ENCODE assay signal across 8 cellular contexts in genomic region chr2:37832590-37833197, GRCh38.
A peak's percentile ranks its signal among the peaks of the same experiment; 100 is the strongest.
DNase-seq lines count a peak whose midpoint lies in the region; ATAC-seq and TF ChIP-seq lines count a peak whose summit lies in the region.

No MANE protein-coding gene starts in this region.

- no peaks in the 10 kb centered on the region for H3K79me2 ChIP-seq in SK-N-SH (ENCODE audit: insufficient read depth)

- no peak overlapping the region for H3K4me3 Mint-ChIP-seq in CD8-positive, alpha-beta memory T cell
- no peak overlapping the region for H3K4me3 Mint-ChIP-seq in activated naive CD4-positive, alpha-beta T cell treated with anti-CD3 and anti-CD28 coated beads for 36 hours
- no peak overlapping the region for H3K4me3 Mint-ChIP-seq in progenitor cell of endocrine pancreas (ENCODE audit: low read depth)

- 43% methylated on average over 3 of the region's 3 CpGs for WGBS in SK-N-SH (ENCODE audit: low lambda C conversion rate)

- H3F3A ChIP-seq in SK-N-SH (replicated peaks; ENCODE audit: insufficient read depth): peaks cover 4% of the 10 kb centered on the region

- CTCF ChIA-PET in CD8-positive, alpha-beta memory T cell (lab: Charles Lee): interaction anchor here (0.5 to 12.2 kb wide), 39 partner anchors 9 to 498 kb away, joined by 3 to 213 read pairs (median 3); no protein-coding TSS in a partner anchor
- CTCF ChIA-PET in SK-N-SH (lab: Yijun Ruan, JAX): interaction anchor here (0.5 to 18.8 kb wide), 70 partner anchors 8 to 642 kb away, joined by 3 to 247 read pairs (median 4); partner anchors contain the start of genes CEBPZ and NDUFAF7
- CTCF ChIA-PET in activated naive CD4-positive, alpha-beta T cell treated with anti-CD3 and anti-CD28 coated beads for 36 hours (lab: Charles Lee): interaction anchor here (0.6 to 4.9 kb wide), 26 partner anchors 10 to 664 kb away, joined by 3 to 58 read pairs (median 4); no protein-coding TSS in a partner anchor

- peak; percentile 67 for ATAC-seq in GM21723 (IDR thresholded peaks at IDR 0.05; ENCODE audit: unreplicated experiment)
- ATAC-seq in Right ventricle myocardium inferior: peak; percentile 81

- H3K27me3 Mint-ChIP-seq in CD8-positive, alpha-beta memory T cell: peaks cover 0 to 3% of the 10 kb centered on the region in 2 donors
- no peaks in the 10 kb centered on the region for H3K27me3 Mint-ChIP-seq in activated naive CD4-positive, alpha-beta T cell treated with anti-CD3 and anti-CD28 coated beads for 36 hours (ENCODE audit: low read depth)
- H3K27me3 Mint-ChIP-seq in progenitor cell of endocrine pancreas: no peaks in the 10 kb centered on the region

- no peaks in the 10 kb centered on the region for H3K4me1 ChIP-seq in CD8-positive, alpha-beta memory T cell (ENCODE audit: insufficient read depth, low read length)
- peaks cover 14 to 21% of the 10 kb centered on the region in 2 experiments for H3K4me1 ChIP-seq in SK-N-SH (ENCODE audit: control insufficient read depth in 1 of 2, insufficient read depth in 2 of 2, low read depth in 1 of 2, low read length in 1 of 2)

- H3K9me3 Mint-ChIP-seq in CD8-positive, alpha-beta memory T cell: no peaks in the 10 kb centered on the region
- H3K9me3 Mint-ChIP-seq in activated naive CD4-positive, alpha-beta T cell treated with anti-CD3 and anti-CD28 coated beads for 36 hours: no peaks in the 10 kb centered on the region
- no peaks in the 10 kb centered on the region for H3K9me3 Mint-ChIP-seq in progenitor cell of endocrine pancreas (ENCODE audit: low read depth)

- no peak overlapping the region for H3K4me3 ChIP-seq in CD8-positive, alpha-beta memory T cell (ENCODE audit: low read length)
- H3K4me3 ChIP-seq in SK-N-SH (ENCODE audit: low read depth in 2 of 2, low read length in 1 of 2): no peak overlapping the region

- H3K4me2 ChIP-seq in SK-N-SH: no peak overlapping the region

- H4K20me1 ChIP-seq in SK-N-SH (ENCODE audit: insufficient read depth): no peaks in the 10 kb centered on the region

- peak; percentile 57 to 88 (median 76) for DNase-seq in CD8-positive, alpha-beta memory T cell
- DNase-seq in NCI-H1105 (lab: John Stamatoyannopoulos, UW): peak; percentile 45
- peak; percentile 81 for DNase-seq in SK-N-SH
- peak; percentile 92 for DNase-seq in activated naive CD4-positive, alpha-beta T cell treated with anti-CD3 and anti-CD28 coated beads for 36 hours
- DNase-seq in Right ventricle myocardium inferior (ENCODE audit: missing footprints): peak; percentile 93
- peak; percentile 80 for DNase-seq in progenitor cell of endocrine pancreas (ENCODE audit: low spot score, unreplicated experiment)
- DNase-seq in ureter (ENCODE audit: low spot score): peak; percentile 92

- no peaks in the 10 kb centered on the region for H3K36me3 Mint-ChIP-seq in CD8-positive, alpha-beta memory T cell
- no peaks in the 10 kb centered on the region for H3K36me3 Mint-ChIP-seq in activated naive CD4-positive, alpha-beta T cell treated with anti-CD3 and anti-CD28 coated beads for 36 hours (ENCODE audit: low read depth)
- no peaks in the 10 kb centered on the region for H3K36me3 Mint-ChIP-seq in progenitor cell of endocrine pancreas (ENCODE audit: insufficient read depth)

- H3K9ac ChIP-seq in SK-N-SH: no peak overlapping the region

- H3K9me2 ChIP-seq in SK-N-SH: no peaks in the 10 kb centered on the region

- peak in 1 of 2 experiments; percentile 18; a peak in 1 of 4 replicates for TF ChIP-seq EP300 in SK-N-SH (IDR thresholded peaks at IDR 0.05; ENCODE audit: borderline replicate concordance in 1 of 2, low read depth in 1 of 2, low read length in 1 of 2)

- peak; percentile 99 for TF ChIP-seq RAD21 in SK-N-SH (IDR thresholded peaks at IDR 0.05; ENCODE audit: low read length)

- peak overlapping the region; percentile 24; the same call in 1 of the 2 replicates for H2AFZ ChIP-seq in SK-N-SH (ENCODE audit: low read depth)

- H3K27me3 ChIP-seq in CD8-positive, alpha-beta memory T cell (ENCODE audit: insufficient read depth, low read length, poor library complexity, severe bottlenecking): no peaks in the 10 kb centered on the region
- H3K27me3 ChIP-seq in SK-N-SH (ENCODE audit: insufficient read depth): no peaks in the 10 kb centered on the region

- POLR2A ChIA-PET in CD8-positive, alpha-beta memory T cell (lab: Charles Lee): interaction anchor here (0.6 kb wide), 2 partner anchors 162 to 437 kb away, joined by 3 to 4 read pairs; no protein-coding TSS in a partner anchor
- POLR2A ChIA-PET in SK-N-SH (lab: Yijun Ruan, JAX): interaction anchor here (0.6 to 1.3 kb wide), 4 partner anchors 24 to 418 kb away, joined by 3 to 13 read pairs (median 6); no protein-coding TSS in a partner anchor

- peaks cover 5 to 14% (median 9%) of the 10 kb centered on the region in 3 donors for H3K4me1 Mint-ChIP-seq in CD8-positive, alpha-beta memory T cell
- H3K4me1 Mint-ChIP-seq in activated naive CD4-positive, alpha-beta T cell treated with anti-CD3 and anti-CD28 coated beads for 36 hours (ENCODE audit: low read depth): peaks cover 13% of the 10 kb centered on the region
- peaks cover 17% of the 10 kb centered on the region for H3K4me1 Mint-ChIP-seq in progenitor cell of endocrine pancreas (ENCODE audit: low read depth)

- H3K9me3 ChIP-seq in CD8-positive, alpha-beta memory T cell (ENCODE audit: low read length): no peaks in the 10 kb centered on the region
- no peaks in the 10 kb centered on the region for H3K9me3 ChIP-seq in SK-N-SH

- TF ChIP-seq CTCF in SK-N-SH (IDR thresholded peaks at IDR 0.05) (peak; percentile 97), progenitor cell of endocrine pancreas (IDR thresholded peaks at IDR 0.05; ENCODE audit: unreplicated experiment) (peak; percentile 83)

- H3K27ac Mint-ChIP-seq in CD8-positive, alpha-beta memory T cell: no peak overlapping the region
- H3K27ac Mint-ChIP-seq in activated naive CD4-positive, alpha-beta T cell treated with anti-CD3 and anti-CD28 coated beads for 36 hours: no peak overlapping the region
- H3K27ac Mint-ChIP-seq in progenitor cell of endocrine pancreas: no peak overlapping the region

- intact Hi-C loops in activated naive CD4-positive, alpha-beta T cell treated with anti-CD3 and anti-CD28 coated beads for 36 hours (cut with micrococcal nuclease): loop anchor here (1.0 to 5.0 kb wide), 9 partner anchors 45 to 664 kb away; no protein-coding TSS in a partner anchor
- intact Hi-C loops in Right ventricle myocardium inferior (cut with DNase I): loop anchor here (2.0 to 5.0 kb wide), 2 partner anchors 295 to 436 kb away; no protein-coding TSS in a partner anchor

- no peak overlapping the region for H3K27ac ChIP-seq in CD8-positive, alpha-beta memory T cell (ENCODE audit: low read depth, low read length)
- H3K27ac ChIP-seq in SK-N-SH (ENCODE audit: low read depth in 2 of 2, low read length in 1 of 2): peak overlapping the region in 1 of 2 experiments; percentile 53; a peak in 2 of 4 replicates

- H3K36me3 ChIP-seq in CD8-positive, alpha-beta memory T cell (ENCODE audit: insufficient read depth, low read length): no peaks in the 10 kb centered on the region
- H3K36me3 ChIP-seq in SK-N-SH (replicated peaks in 1 of 2; ENCODE audit: control insufficient read depth in 1 of 2, insufficient read depth in 2 of 2, low read length in 1 of 2): no peaks in the 10 kb centered on the region

TF ChIP-seq in SK-N-SH, 30 proteins besides CTCF, POLR2A, EP300 and RAD21 (continues in another document):
- TF ChIP-seq JUND (IDR thresholded peaks at IDR 0.05) (no peak), NRF1 (IDR thresholded peaks at IDR 0.05; ENCODE audit: low read depth, low read length) (no peak), MEF2A (IDR thresholded peaks at IDR 0.05; ENCODE audit: borderline replicate concordance, low read depth) (no peak), ZBTB33 (IDR thresholded peaks at IDR 0.05; ENCODE audit: borderline replicate concordance, low read depth) (no peak), GABPA (IDR thresholded peaks at IDR 0.05; ENCODE audit: low read depth) (no peak), ELF1 (IDR thresholded peaks at IDR 0.05) (no peak), POLR2AphosphoS5 (IDR thresholded peaks at IDR 0.05; ENCODE audit: low read depth, low read length) (no peak), TAF1 (IDR thresholded peaks at IDR 0.05; ENCODE audit: borderline replicate concordance, low read depth, low read length) (no peak), SIN3A (IDR thresholded peaks at IDR 0.05; ENCODE audit: borderline replicate concordance, low read depth, low read length) (no peak), MXI1 (IDR thresholded peaks at IDR 0.05; ENCODE audit: low read depth, low read length) (0 out of 2 replicates have a peak, but pooled peaks have one; percentile 35), EZH2phosphoT487 (IDR thresholded peaks at IDR 0.05; ENCODE audit: borderline replicate concordance, low read depth) (no peak), FOXM1 (IDR thresholded peaks at IDR 0.05; ENCODE audit: low read depth) (no peak), TEAD4 (IDR thresholded peaks at IDR 0.05; ENCODE audit: borderline replicate concordance, insufficient read depth) (no peak), CHD2 (IDR thresholded peaks at IDR 0.05; ENCODE audit: low read length, partially characterized antibody) (no peak), USF1 (IDR thresholded peaks at IDR 0.05; ENCODE audit: borderline replicate concordance, low read depth) (no peak), YY1 (IDR thresholded peaks at IDR 0.05; ENCODE audit: low read depth) (no peak), SMC3 (IDR thresholded peaks at IDR 0.05; ENCODE audit: low read depth, low read length) (peak; percentile 99)
